Comparison of ENCODE assay signal across 1 cellular context in the genomic region with DNA sequence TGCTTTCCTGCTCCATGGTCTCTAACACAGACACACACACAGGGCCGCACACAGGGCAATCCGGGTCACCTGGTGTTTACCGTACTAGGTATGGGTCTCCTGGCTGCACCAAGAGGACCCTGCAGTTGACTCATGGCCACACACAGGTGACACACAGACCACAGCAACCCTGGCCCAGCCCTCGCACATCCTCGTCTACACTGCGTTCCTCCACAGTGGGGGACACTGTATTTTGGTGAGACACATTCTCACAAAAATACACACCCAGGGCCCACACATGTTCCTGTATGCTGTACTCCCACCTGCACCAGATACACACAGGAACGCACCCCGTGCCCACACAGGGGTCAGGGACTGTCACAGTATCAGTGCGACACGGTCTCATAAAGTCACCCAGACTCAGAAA.
A peak's percentile ranks its signal among the peaks of the same experiment; 100 is the strongest.
TF ChIP-seq lines count a peak whose summit lies in the region.

No MANE protein-coding gene starts in this region.

TF ChIP-seq in HepG2, 621 proteins besides CTCF, POLR2A, EP300 and RAD21:
- no peak for TF ChIP-seq ZNF557 (CRISPR knock-in tag; IDR thresholded peaks at IDR 0.05)
- TF ChIP-seq, protein P1, sequence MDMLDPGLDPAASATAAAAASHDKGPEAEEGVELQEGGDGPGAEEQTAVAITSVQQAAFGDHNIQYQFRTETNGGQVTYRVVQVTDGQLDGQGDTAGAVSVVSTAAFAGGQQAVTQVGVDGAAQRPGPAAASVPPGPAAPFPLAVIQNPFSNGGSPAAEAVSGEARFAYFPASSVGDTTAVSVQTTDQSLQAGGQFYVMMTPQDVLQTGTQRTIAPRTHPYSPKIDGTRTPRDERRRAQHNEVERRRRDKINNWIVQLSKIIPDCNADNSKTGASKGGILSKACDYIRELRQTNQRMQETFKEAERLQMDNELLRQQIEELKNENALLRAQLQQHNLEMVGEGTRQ (IDR thresholded peaks at IDR 0.05; ENCODE audit: low read depth, low read length), result no peak
- TF ChIP-seq, protein P1 (CRISPR knock-in tag; IDR thresholded peaks at IDR 0.05; ENCODE audit: borderline replicate concordance), result no peak
- no peak for TF ChIP-seq ZNF253 (CRISPR knock-in tag; IDR thresholded peaks at IDR 0.05; ENCODE audit: borderline replicate concordance)
- TF ChIP-seq ATF7-NPFF (CRISPR knock-in tag; IDR thresholded peaks at IDR 0.05; ENCODE audit: low read depth), result no peak
- TF ChIP-seq, protein P2, sequence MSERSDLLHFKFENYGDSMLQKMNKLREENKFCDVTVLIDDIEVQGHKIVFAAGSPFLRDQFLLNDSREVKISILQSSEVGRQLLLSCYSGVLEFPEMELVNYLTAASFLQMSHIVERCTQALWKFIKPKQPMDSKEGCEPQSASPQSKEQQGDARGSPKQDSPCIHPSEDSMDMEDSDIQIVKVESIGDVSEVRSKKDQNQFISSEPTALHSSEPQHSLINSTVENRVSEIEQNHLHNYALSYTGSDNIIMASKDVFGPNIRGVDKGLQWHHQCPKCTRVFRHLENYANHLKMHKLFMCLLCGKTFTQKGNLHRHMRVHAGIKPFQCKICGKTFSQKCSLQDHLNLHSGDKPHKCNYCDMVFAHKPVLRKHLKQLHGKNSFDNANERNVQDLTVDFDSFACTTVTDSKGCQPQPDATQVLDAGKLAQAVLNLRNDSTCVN (CRISPR knock-in tag; IDR thresholded peaks at IDR 0.05; ENCODE audit: borderline replicate concordance), result no peak
- TF ChIP-seq ZNF768 (CRISPR knock-in tag; IDR thresholded peaks at IDR 0.05), result no peak
- TF ChIP-seq, protein P3, sequence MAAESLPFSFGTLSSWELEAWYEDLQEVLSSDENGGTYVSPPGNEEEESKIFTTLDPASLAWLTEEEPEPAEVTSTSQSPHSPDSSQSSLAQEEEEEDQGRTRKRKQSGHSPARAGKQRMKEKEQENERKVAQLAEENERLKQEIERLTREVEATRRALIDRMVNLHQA (CRISPR knock-in tag; IDR thresholded peaks at IDR 0.05), result no peak
- TF ChIP-seq ETV5 (CRISPR knock-in tag; IDR thresholded peaks at IDR 0.05; ENCODE audit: borderline replicate concordance), result no peak
- no peak for TF ChIP-seq ZNF24 (IDR thresholded peaks at IDR 0.05)
- no peak for TF ChIP-seq EED (CRISPR knock-in tag; IDR thresholded peaks at IDR 0.05)
- no peak for TF ChIP-seq TP53 (CRISPR knock-in tag; conservative IDR thresholded peaks at IDR 0.05)
- TF ChIP-seq ZNF709 (CRISPR knock-in tag; IDR thresholded peaks at IDR 0.05), result no peak
- no peak for TF ChIP-seq KLF11 (CRISPR knock-in tag; IDR thresholded peaks at IDR 0.05)
- no peak for TF ChIP-seq ZNF607 (CRISPR knock-in tag; IDR thresholded peaks at IDR 0.05; ENCODE audit: borderline replicate concordance)
- TF ChIP-seq RXRB (CRISPR knock-in tag; IDR thresholded peaks at IDR 0.05; ENCODE audit: borderline replicate concordance), result 0 out of 2 replicates have a peak, but pooled peaks have one; percentile 12
- no peak for TF ChIP-seq ZNF17 (CRISPR knock-in tag; IDR thresholded peaks at IDR 0.05)
- TF ChIP-seq, protein P4, sequence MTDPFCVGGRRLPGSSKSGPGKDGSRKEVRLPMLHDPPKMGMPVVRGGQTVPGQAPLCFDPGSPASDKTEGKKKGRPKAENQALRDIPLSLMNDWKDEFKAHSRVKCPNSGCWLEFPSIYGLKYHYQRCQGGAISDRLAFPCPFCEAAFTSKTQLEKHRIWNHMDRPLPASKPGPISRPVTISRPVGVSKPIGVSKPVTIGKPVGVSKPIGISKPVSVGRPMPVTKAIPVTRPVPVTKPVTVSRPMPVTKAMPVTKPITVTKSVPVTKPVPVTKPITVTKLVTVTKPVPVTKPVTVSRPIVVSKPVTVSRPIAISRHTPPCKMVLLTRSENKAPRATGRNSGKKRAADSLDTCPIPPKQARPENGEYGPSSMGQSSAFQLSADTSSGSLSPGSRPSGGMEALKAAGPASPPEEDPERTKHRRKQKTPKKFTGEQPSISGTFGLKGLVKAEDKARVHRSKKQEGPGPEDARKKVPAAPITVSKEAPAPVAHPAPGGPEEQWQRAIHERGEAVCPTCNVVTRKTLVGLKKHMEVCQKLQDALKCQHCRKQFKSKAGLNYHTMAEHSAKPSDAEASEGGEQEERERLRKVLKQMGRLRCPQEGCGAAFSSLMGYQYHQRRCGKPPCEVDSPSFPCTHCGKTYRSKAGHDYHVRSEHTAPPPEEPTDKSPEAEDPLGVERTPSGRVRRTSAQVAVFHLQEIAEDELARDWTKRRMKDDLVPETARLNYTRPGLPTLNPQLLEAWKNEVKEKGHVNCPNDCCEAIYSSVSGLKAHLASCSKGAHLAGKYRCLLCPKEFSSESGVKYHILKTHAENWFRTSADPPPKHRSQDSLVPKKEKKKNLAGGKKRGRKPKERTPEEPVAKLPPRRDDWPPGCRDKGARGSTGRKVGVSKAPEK (CRISPR knock-in tag; IDR thresholded peaks at IDR 0.05; ENCODE audit: borderline replicate concordance), result no peak
- no peak for TF ChIP-seq ZNF703 (CRISPR knock-in tag; IDR thresholded peaks at IDR 0.05; ENCODE audit: borderline replicate concordance)
- TF ChIP-seq, protein P5, sequence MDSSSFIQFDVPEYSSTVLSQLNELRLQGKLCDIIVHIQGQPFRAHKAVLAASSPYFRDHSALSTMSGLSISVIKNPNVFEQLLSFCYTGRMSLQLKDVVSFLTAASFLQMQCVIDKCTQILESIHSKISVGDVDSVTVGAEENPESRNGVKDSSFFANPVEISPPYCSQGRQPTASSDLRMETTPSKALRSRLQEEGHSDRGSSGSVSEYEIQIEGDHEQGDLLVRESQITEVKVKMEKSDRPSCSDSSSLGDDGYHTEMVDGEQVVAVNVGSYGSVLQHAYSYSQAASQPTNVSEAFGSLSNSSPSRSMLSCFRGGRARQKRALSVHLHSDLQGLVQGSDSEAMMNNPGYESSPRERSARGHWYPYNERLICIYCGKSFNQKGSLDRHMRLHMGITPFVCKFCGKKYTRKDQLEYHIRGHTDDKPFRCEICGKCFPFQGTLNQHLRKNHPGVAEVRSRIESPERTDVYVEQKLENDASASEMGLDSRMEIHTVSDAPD (CRISPR knock-in tag; IDR thresholded peaks at IDR 0.05), result no peak
- no peak for TF ChIP-seq JUNB (CRISPR knock-in tag; IDR thresholded peaks at IDR 0.05; ENCODE audit: borderline replicate concordance)
- TF ChIP-seq, protein P6, sequence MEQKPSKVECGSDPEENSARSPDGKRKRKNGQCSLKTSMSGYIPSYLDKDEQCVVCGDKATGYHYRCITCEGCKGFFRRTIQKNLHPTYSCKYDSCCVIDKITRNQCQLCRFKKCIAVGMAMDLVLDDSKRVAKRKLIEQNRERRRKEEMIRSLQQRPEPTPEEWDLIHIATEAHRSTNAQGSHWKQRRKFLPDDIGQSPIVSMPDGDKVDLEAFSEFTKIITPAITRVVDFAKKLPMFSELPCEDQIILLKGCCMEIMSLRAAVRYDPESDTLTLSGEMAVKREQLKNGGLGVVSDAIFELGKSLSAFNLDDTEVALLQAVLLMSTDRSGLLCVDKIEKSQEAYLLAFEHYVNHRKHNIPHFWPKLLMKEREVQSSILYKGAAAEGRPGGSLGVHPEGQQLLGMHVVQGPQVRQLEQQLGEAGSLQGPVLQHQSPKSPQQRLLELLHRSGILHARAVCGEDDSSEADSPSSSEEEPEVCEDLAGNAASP (CRISPR knock-in tag; IDR thresholded peaks at IDR 0.05; ENCODE audit: borderline replicate concordance), result peak; percentile 71
- TF ChIP-seq NR1H2 (CRISPR knock-in tag; IDR thresholded peaks at IDR 0.05; ENCODE audit: borderline replicate concordance, low read depth), result no peak
- no peak for TF ChIP-seq ZNF547 (CRISPR knock-in tag; IDR thresholded peaks at IDR 0.05)
- TF ChIP-seq SAP130 (CRISPR knock-in tag; IDR thresholded peaks at IDR 0.05; ENCODE audit: low read depth), result peak; percentile 17; the same call in 1 of the 2 replicates
- TF ChIP-seq, protein P7, sequence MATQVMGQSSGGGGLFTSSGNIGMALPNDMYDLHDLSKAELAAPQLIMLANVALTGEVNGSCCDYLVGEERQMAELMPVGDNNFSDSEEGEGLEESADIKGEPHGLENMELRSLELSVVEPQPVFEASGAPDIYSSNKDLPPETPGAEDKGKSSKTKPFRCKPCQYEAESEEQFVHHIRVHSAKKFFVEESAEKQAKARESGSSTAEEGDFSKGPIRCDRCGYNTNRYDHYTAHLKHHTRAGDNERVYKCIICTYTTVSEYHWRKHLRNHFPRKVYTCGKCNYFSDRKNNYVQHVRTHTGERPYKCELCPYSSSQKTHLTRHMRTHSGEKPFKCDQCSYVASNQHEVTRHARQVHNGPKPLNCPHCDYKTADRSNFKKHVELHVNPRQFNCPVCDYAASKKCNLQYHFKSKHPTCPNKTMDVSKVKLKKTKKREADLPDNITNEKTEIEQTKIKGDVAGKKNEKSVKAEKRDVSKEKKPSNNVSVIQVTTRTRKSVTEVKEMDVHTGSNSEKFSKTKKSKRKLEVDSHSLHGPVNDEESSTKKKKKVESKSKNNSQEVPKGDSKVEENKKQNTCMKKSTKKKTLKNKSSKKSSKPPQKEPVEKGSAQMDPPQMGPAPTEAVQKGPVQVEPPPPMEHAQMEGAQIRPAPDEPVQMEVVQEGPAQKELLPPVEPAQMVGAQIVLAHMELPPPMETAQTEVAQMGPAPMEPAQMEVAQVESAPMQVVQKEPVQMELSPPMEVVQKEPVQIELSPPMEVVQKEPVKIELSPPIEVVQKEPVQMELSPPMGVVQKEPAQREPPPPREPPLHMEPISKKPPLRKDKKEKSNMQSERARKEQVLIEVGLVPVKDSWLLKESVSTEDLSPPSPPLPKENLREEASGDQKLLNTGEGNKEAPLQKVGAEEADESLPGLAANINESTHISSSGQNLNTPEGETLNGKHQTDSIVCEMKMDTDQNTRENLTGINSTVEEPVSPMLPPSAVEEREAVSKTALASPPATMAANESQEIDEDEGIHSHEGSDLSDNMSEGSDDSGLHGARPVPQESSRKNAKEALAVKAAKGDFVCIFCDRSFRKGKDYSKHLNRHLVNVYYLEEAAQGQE (IDR thresholded peaks at IDR 0.05; ENCODE audit: borderline replicate concordance in 1 of 2, low read depth in 1 of 2, low read length in 2 of 2), result no peak
- TF ChIP-seq SIN3A (IDR thresholded peaks at IDR 0.05; ENCODE audit: borderline replicate concordance, low read depth, low read length), result no peak
